In genomic region chr1:9161963-9162362, GRCh38 we compare ENCODE assay signal across 1 cellular context.
TF ChIP-seq lines count a peak whose summit lies in the region.

No MANE protein-coding gene starts in this region.

TF ChIP-seq in HCT116, 20 proteins besides CTCF, POLR2A, EP300 and RAD21 (continued from another document):
- TF ChIP-seq REST (IDR thresholded peaks at IDR 0.05; ENCODE audit: low read depth) (no peak), TCF7L2 (IDR thresholded peaks at IDR 0.05; ENCODE audit: borderline replicate concordance, extremely low read depth, insufficient read depth, insufficient read length) (no peak), EGR1 (IDR thresholded peaks at IDR 0.05; ENCODE audit: low read depth) (no peak), POLR2AphosphoS5 (IDR thresholded peaks at IDR 0.05; ENCODE audit: low read depth, low read length) (no peak)
